ENCODE assay signal across 1 cellular context in the genomic region with DNA sequence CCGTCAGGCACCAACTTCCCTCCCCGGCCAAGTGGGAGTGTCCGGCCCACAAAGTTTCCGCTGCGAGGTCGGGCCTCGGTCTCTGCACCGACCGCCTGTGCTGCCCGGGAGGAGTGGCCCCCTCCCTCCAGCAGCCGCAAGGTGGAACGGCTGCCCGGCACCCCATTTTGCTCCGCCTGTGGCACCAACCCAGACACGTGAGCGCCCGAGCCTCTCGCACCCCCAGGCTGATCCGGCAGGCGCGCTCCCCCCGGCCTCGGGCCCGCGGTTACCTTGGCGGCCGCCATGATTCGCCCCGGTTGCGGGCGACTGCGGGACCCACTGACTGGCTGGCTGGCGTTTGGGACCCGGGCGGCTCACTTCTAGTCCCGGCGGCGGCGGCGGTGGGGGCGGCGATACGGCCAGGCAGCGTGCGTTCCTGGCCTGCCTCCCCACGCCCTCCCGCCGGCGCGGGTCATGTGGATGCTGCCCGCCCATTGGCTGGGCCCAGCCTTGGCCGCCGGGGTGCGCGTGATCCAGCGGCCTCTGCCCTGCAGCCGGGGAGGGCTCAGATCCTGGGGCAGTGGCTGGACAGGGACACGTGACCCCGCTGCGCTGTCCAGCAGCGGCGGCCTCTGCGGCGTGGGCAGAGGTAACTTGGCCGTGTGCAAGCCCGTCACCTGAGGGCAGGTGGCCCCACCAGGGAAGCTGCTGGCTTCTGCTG.
TF ChIP-seq lines count a peak whose summit lies in the region.

A gene with protein sequence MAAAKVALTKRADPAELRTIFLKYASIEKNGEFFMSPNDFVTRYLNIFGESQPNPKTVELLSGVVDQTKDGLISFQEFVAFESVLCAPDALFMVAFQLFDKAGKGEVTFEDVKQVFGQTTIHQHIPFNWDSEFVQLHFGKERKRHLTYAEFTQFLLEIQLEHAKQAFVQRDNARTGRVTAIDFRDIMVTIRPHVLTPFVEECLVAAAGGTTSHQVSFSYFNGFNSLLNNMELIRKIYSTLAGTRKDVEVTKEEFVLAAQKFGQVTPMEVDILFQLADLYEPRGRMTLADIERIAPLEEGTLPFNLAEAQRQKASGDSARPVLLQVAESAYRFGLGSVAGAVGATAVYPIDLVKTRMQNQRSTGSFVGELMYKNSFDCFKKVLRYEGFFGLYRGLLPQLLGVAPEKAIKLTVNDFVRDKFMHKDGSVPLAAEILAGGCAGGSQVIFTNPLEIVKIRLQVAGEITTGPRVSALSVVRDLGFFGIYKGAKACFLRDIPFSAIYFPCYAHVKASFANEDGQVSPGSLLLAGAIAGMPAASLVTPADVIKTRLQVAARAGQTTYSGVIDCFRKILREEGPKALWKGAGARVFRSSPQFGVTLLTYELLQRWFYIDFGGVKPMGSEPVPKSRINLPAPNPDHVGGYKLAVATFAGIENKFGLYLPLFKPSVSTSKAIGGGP (minus strand): TSS at position 429 of the 703 bp plus-strand sequence. CDS start 142 bp downstream, at position 287.

TF ChIP-seq in HepG2, 621 proteins besides CTCF, POLR2A, EP300 and RAD21 (continued from another document):
- TF ChIP-seq, protein P1, sequence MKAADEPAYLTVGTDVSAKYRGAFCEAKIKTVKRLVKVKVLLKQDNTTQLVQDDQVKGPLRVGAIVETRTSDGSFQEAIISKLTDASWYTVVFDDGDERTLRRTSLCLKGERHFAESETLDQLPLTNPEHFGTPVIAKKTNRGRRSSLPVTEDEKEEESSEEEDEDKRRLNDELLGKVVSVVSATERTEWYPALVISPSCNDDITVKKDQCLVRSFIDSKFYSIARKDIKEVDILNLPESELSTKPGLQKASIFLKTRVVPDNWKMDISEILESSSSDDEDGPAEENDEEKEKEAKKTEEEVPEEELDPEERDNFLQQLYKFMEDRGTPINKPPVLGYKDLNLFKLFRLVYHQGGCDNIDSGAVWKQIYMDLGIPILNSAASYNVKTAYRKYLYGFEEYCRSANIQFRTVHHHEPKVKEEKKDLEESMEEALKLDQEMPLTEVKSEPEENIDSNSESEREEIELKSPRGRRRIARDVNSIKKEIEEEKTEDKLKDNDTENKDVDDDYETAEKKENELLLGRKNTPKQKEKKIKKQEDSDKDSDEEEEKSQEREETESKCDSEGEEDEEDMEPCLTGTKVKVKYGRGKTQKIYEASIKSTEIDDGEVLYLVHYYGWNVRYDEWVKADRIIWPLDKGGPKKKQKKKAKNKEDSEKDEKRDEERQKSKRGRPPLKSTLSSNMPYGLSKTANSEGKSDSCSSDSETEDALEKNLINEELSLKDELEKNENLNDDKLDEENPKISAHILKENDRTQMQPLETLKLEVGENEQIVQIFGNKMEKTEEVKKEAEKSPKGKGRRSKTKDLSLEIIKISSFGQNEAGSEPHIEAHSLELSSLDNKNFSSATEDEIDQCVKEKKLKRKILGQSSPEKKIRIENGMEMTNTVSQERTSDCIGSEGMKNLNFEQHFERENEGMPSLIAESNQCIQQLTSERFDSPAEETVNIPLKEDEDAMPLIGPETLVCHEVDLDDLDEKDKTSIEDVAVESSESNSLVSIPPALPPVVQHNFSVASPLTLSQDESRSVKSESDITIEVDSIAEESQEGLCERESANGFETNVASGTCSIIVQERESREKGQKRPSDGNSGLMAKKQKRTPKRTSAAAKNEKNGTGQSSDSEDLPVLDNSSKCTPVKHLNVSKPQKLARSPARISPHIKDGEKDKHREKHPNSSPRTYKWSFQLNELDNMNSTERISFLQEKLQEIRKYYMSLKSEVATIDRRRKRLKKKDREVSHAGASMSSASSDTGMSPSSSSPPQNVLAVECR (CRISPR knock-in tag; IDR thresholded peaks at IDR 0.05; ENCODE audit: borderline replicate concordance), result peak; percentile 98
- peak; percentile 98 for TF ChIP-seq ZNF556 (CRISPR knock-in tag; IDR thresholded peaks at IDR 0.05; ENCODE audit: borderline replicate concordance)
- peak; percentile 95 for TF ChIP-seq ZC3H13 (CRISPR knock-in tag; IDR thresholded peaks at IDR 0.05)
- no peak for TF ChIP-seq KLF9 (CRISPR knock-in tag; IDR thresholded peaks at IDR 0.05; ENCODE audit: low read depth)
- TF ChIP-seq SMAD3 (CRISPR knock-in tag; IDR thresholded peaks at IDR 0.05), result no peak
- peak; percentile 89 for TF ChIP-seq BHLHE40 (IDR thresholded peaks at IDR 0.05; ENCODE audit: low read length)
- peak; percentile 90 for TF ChIP-seq KMT2B (CRISPR knock-in tag; IDR thresholded peaks at IDR 0.05)
- TF ChIP-seq ZNF431 (CRISPR knock-in tag; IDR thresholded peaks at IDR 0.05; ENCODE audit: borderline replicate concordance, low read depth), result peak; percentile 86
- TF ChIP-seq, protein P2, sequence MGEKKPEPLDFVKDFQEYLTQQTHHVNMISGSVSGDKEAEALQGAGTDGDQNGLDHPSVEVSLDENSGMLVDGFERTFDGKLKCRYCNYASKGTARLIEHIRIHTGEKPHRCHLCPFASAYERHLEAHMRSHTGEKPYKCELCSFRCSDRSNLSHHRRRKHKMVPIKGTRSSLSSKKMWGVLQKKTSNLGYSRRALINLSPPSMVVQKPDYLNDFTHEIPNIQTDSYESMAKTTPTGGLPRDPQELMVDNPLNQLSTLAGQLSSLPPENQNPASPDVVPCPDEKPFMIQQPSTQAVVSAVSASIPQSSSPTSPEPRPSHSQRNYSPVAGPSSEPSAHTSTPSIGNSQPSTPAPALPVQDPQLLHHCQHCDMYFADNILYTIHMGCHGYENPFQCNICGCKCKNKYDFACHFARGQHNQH (CRISPR knock-in tag; IDR thresholded peaks at IDR 0.05), result peak; percentile 88
- TF ChIP-seq, protein P3, sequence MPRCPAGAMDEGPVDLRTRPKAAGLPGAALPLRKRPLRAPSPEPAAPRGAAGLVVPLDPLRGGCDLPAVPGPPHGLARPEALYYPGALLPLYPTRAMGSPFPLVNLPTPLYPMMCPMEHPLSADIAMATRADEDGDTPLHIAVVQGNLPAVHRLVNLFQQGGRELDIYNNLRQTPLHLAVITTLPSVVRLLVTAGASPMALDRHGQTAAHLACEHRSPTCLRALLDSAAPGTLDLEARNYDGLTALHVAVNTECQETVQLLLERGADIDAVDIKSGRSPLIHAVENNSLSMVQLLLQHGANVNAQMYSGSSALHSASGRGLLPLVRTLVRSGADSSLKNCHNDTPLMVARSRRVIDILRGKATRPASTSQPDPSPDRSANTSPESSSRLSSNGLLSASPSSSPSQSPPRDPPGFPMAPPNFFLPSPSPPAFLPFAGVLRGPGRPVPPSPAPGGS (CRISPR knock-in tag; IDR thresholded peaks at IDR 0.05), result peak; percentile 97
- peak; percentile 98 for TF ChIP-seq ZNF510 (CRISPR knock-in tag; IDR thresholded peaks at IDR 0.05; ENCODE audit: low read depth)
- TF ChIP-seq ZNF101 (CRISPR knock-in tag; IDR thresholded peaks at IDR 0.05; ENCODE audit: borderline replicate concordance, low read depth), result peak; percentile 94
- TF ChIP-seq, protein P4, sequence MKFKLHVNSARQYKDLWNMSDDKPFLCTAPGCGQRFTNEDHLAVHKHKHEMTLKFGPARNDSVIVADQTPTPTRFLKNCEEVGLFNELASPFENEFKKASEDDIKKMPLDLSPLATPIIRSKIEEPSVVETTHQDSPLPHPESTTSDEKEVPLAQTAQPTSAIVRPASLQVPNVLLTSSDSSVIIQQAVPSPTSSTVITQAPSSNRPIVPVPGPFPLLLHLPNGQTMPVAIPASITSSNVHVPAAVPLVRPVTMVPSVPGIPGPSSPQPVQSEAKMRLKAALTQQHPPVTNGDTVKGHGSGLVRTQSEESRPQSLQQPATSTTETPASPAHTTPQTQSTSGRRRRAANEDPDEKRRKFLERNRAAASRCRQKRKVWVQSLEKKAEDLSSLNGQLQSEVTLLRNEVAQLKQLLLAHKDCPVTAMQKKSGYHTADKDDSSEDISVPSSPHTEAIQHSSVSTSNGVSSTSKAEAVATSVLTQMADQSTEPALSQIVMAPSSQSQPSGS (CRISPR knock-in tag; IDR thresholded peaks at IDR 0.05), result peak; percentile 58; the same call in 1 of the 2 replicates
- TF ChIP-seq, protein P5, sequence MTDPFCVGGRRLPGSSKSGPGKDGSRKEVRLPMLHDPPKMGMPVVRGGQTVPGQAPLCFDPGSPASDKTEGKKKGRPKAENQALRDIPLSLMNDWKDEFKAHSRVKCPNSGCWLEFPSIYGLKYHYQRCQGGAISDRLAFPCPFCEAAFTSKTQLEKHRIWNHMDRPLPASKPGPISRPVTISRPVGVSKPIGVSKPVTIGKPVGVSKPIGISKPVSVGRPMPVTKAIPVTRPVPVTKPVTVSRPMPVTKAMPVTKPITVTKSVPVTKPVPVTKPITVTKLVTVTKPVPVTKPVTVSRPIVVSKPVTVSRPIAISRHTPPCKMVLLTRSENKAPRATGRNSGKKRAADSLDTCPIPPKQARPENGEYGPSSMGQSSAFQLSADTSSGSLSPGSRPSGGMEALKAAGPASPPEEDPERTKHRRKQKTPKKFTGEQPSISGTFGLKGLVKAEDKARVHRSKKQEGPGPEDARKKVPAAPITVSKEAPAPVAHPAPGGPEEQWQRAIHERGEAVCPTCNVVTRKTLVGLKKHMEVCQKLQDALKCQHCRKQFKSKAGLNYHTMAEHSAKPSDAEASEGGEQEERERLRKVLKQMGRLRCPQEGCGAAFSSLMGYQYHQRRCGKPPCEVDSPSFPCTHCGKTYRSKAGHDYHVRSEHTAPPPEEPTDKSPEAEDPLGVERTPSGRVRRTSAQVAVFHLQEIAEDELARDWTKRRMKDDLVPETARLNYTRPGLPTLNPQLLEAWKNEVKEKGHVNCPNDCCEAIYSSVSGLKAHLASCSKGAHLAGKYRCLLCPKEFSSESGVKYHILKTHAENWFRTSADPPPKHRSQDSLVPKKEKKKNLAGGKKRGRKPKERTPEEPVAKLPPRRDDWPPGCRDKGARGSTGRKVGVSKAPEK (CRISPR knock-in tag; IDR thresholded peaks at IDR 0.05; ENCODE audit: borderline replicate concordance), result 0 out of 2 replicates have a peak, but pooled peaks have one; percentile 30
- peak; percentile 96 for TF ChIP-seq SAP130 (CRISPR knock-in tag; IDR thresholded peaks at IDR 0.05; ENCODE audit: low read depth)
- no peak; the same call in 1 of the 2 replicates for TF ChIP-seq ZNF616 (CRISPR knock-in tag; IDR thresholded peaks at IDR 0.05; ENCODE audit: low read depth)
- peak; percentile 89; the same call in 1 of the 2 replicates for TF ChIP-seq ZNF841 (CRISPR knock-in tag; IDR thresholded peaks at IDR 0.05; ENCODE audit: borderline replicate concordance)
- TF ChIP-seq NCOR1 (IDR thresholded peaks at IDR 0.05; ENCODE audit: borderline replicate concordance, low read length), result no peak
- no peak for TF ChIP-seq ATAD3A (CRISPR knock-in tag; IDR thresholded peaks at IDR 0.05)
- TF ChIP-seq ONECUT2 (CRISPR knock-in tag; IDR thresholded peaks at IDR 0.05), result no peak
- TF ChIP-seq, protein P6, sequence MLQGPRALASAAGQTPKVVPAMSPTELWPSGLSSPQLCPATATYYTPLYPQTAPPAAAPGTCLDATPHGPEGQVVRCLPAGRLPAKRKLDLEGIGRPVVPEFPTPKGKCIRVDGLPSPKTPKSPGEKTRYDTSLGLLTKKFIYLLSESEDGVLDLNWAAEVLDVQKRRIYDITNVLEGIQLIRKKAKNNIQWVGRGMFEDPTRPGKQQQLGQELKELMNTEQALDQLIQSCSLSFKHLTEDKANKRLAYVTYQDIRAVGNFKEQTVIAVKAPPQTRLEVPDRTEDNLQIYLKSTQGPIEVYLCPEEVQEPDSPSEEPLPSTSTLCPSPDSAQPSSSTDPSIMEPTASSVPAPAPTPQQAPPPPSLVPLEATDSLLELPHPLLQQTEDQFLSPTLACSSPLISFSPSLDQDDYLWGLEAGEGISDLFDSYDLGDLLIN (CRISPR knock-in tag; IDR thresholded peaks at IDR 0.05; ENCODE audit: borderline replicate concordance), result peak; percentile 83; the same call in 1 of the 2 replicates
- TF ChIP-seq, protein P7, sequence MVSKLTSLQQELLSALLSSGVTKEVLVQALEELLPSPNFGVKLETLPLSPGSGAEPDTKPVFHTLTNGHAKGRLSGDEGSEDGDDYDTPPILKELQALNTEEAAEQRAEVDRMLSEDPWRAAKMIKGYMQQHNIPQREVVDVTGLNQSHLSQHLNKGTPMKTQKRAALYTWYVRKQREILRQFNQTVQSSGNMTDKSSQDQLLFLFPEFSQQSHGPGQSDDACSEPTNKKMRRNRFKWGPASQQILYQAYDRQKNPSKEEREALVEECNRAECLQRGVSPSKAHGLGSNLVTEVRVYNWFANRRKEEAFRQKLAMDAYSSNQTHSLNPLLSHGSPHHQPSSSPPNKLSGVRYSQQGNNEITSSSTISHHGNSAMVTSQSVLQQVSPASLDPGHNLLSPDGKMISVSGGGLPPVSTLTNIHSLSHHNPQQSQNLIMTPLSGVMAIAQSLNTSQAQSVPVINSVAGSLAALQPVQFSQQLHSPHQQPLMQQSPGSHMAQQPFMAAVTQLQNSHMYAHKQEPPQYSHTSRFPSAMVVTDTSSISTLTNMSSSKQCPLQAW (CRISPR knock-in tag; IDR thresholded peaks at IDR 0.05), result peak; percentile 64; the same call in 1 of the 2 replicates
- TF ChIP-seq XRCC5 (optimal IDR thresholded peaks at IDR 0.05; ENCODE audit: low read length), result peak; percentile 36
- TF ChIP-seq, protein P8, sequence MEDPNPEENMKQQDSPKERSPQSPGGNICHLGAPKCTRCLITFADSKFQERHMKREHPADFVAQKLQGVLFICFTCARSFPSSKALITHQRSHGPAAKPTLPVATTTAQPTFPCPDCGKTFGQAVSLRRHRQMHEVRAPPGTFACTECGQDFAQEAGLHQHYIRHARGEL (CRISPR knock-in tag; IDR thresholded peaks at IDR 0.05), result peak; percentile 84; the same call in 1 of the 2 replicates
- TF ChIP-seq ZNF136 (CRISPR knock-in tag; IDR thresholded peaks at IDR 0.05; ENCODE audit: low read depth), result peak; percentile 90
- no peak for TF ChIP-seq JDP2 (CRISPR knock-in tag; IDR thresholded peaks at IDR 0.05; ENCODE audit: borderline replicate concordance)
- peak; percentile 85 for TF ChIP-seq ZNF329 (CRISPR knock-in tag; IDR thresholded peaks at IDR 0.05; ENCODE audit: low read depth)
- TF ChIP-seq ZNF225 (CRISPR knock-in tag; IDR thresholded peaks at IDR 0.05), result 0 out of 2 replicates have a peak, but pooled peaks have one; percentile 50
